ENCODE assay signal across 22 cellular contexts in genomic region chr11:111469200-111469599, GRCh38. TPM values are rescaled to one million over a fixed set of nuclear protein-coding genes. Genes with fewer than 3 reads are reported as not detected.
DNase-seq lines count a peak whose midpoint lies in the region; ATAC-seq, FAIRE-seq and TF ChIP-seq lines count a peak whose summit lies in the region.
"Had no signal": no experiment of that assay in that cellular context is flagged by ENCODE, and none has a peak within 500 bp of the region (broad histone marks: within the 10 kb centered on the region; RNA-seq: fewer than 3 reads in every experiment).

No MANE protein-coding gene starts in this region.

- no peaks in the 10 kb centered on the region for H3K4me1 Mint-ChIP-seq in GM23338
- H3K4me1 Mint-ChIP-seq: activated CD4-positive, alpha-beta T cell treated with anti-CD3 and anti-CD28 coated beads, Interleukin-2, amount 10 ng/mL, durations not matched to agents 7 days and 5 days; activated naive CD4-positive, alpha-beta T cell treated with anti-CD3 and anti-CD28 coated beads, Interleukin-2, amount 50 U/mL, for 24 hours; CD14-positive monocyte; immature natural killer cell; nephron had no signal

- in situ Hi-C loops in G401 (cut with HindIII; ENCODE audit: low sequenced_read_pairs), result no loop called here

- H3K27ac ChIP-seq in GM23338 (ENCODE audit: low read depth), result no peak overlapping the region

- FAIRE-seq in frontal cortex (lab: Jason Lieb, UNC), result no peak

- no peaks in the 10 kb centered on the region for H3K9me3 Mint-ChIP-seq in GM23338
- H3K9me3 Mint-ChIP-seq: activated CD4-positive, alpha-beta T cell treated with anti-CD3 and anti-CD28 coated beads, Interleukin-2, amount 10 ng/mL, durations not matched to agents 7 days and 5 days; activated naive CD4-positive, alpha-beta T cell treated with anti-CD3 and anti-CD28 coated beads, Interleukin-2, amount 50 U/mL, for 24 hours had no signal

- no peaks in the 10 kb centered on the region for H3K79me2 ChIP-seq in GM23338 (replicated peaks; ENCODE audit: insufficient read depth)

- no peaks in the 10 kb centered on the region for H3K27me3 Mint-ChIP-seq in GM23338 (ENCODE audit: insufficient read depth, low read depth, poor library complexity)

- H3K27me3 ChIP-seq in GM23338 (ENCODE audit: insufficient read depth), result no peaks in the 10 kb centered on the region

- peaks cover 8% of the 10 kb centered on the region; the same call in 1 of the 2 replicates for H3K9me2 ChIP-seq in GM23338 (ENCODE audit: insufficient read depth)

- ATAC-seq in GM23338 (no peak), HG02763 (IDR thresholded peaks at IDR 0.05; ENCODE audit: unreplicated experiment) (no peak)

- H3K4me2 ChIP-seq in GM23338, result no peak overlapping the region

- no peaks in the 10 kb centered on the region for H4K20me1 ChIP-seq in GM23338 (replicated peaks; ENCODE audit: insufficient read depth)

- peak overlapping the region; percentile 80; the same call in 1 of the 2 replicates for H2AFZ ChIP-seq in GM23338

- no peak overlapping the region for H3K4me3 Mint-ChIP-seq in GM23338
- H3K4me3 Mint-ChIP-seq: activated CD4-positive, alpha-beta T cell treated with anti-CD3 and anti-CD28 coated beads, Interleukin-2, amount 10 ng/mL, durations not matched to agents 7 days and 5 days; activated naive CD4-positive, alpha-beta T cell treated with anti-CD3 and anti-CD28 coated beads, Interleukin-2, amount 50 U/mL, for 24 hours; CD14-positive monocyte; immature natural killer cell; nephron had no signal

- H3K4me3 ChIP-seq in GM23338 (no peak overlapping the region), retinal pigment epithelial cell (ENCODE audit: low read length) (no peak overlapping the region)

- TF ChIP-seq CTCF in GM23338 (conservative IDR thresholded peaks at IDR 0.05; ENCODE audit: low read depth in 2 of 2), result no peak
- no peak for TF ChIP-seq CTCF in retinal pigment epithelial cell (conservative IDR thresholded peaks at IDR 0.05; ENCODE audit: low read depth, low read length)

- H3F3A ChIP-seq in GM23338 (replicated peaks; ENCODE audit: low read depth), result no peaks in the 10 kb centered on the region

- no peak overlapping the region for H3K27ac Mint-ChIP-seq in GM23338
- H3K27ac Mint-ChIP-seq: activated CD4-positive, alpha-beta T cell treated with anti-CD3 and anti-CD28 coated beads, Interleukin-2, amount 10 ng/mL, durations not matched to agents 7 days and 5 days; activated naive CD4-positive, alpha-beta T cell treated with anti-CD3 and anti-CD28 coated beads, Interleukin-2, amount 50 U/mL, for 24 hours; CD14-positive monocyte; immature natural killer cell; nephron had no signal

- no peaks in the 10 kb centered on the region for H3K36me3 ChIP-seq in GM23338 (ENCODE audit: insufficient read depth)

- no peaks in the 10 kb centered on the region for H3K4me1 ChIP-seq in GM23338 (ENCODE audit: insufficient read depth)

- DNase-seq in GM23338 (ENCODE audit: low spot score) (no peak), SK-N-DZ (ENCODE audit: low spot score) (peak; percentile 20), brain pericyte (ENCODE audit: low read depth, low spot score) (peak; percentile 50), retinal pigment epithelial cell (ENCODE audit: low read depth) (peak; percentile 30), frontal cortex (ENCODE audit: low spot score in 2 of 2) (no peak), G401 (ENCODE audit: low spot score) (no peak)
- DNase-seq: activated CD4-positive, alpha-beta T cell treated with anti-CD3 and anti-CD28 coated beads, Interleukin-2, amount 10 ng/mL, durations not matched to agents 7 days and 5 days; activated T-cell treated with anti-CD3 and anti-CD28 coated beads, Interleukin-2, amount 50 U/mL, for 1 hour; cerebellar nuclear complex; DMS79 treated with DMSO at 0.1 percent for 48 hours; HCEC 1CT; immature natural killer cell; mammary epithelial cell; NCI-H2171 treated with DMSO at 0.1 percent for 48 hours; NK-92 treated with Interleukin-12 subunit alpha and Interleukin-12 subunit beta, amount 100 ng/mL, for 24 hours; T-helper 2 cell had no signal

- H3K36me3 Mint-ChIP-seq in GM23338 (ENCODE audit: low read depth), result no peaks in the 10 kb centered on the region; the same call in 2 of the 3 replicates
- H3K36me3 Mint-ChIP-seq: activated naive CD4-positive, alpha-beta T cell treated with anti-CD3 and anti-CD28 coated beads, Interleukin-2, amount 50 U/mL, for 24 hours; CD14-positive monocyte; immature natural killer cell had no signal

TF ChIP-seq in GM23338, 12 proteins besides CTCF, POLR2A, EP300 and RAD21 (continues in another document):
- TF ChIP-seq STAT1 (IDR thresholded peaks at IDR 0.05; ENCODE audit: unreplicated experiment), result no peak
- TF ChIP-seq ZNF462 (CRISPR knock-in tag; IDR thresholded peaks at IDR 0.05), result no peak
- TF ChIP-seq EZH2phosphoT487 (IDR thresholded peaks at IDR 0.05; ENCODE audit: unreplicated experiment), result no peak
- TF ChIP-seq NANOG (IDR thresholded peaks at IDR 0.05; ENCODE audit: borderline replicate concordance), result no peak

RNA-seq across cellular contexts. Expression of gene BTG4, which starts 43.0 kb away (rescaled TPM):
- total RNA-seq in GM23338 (2014; rRNA removed; shearing (Covaris generic)), result 0.31 TPM in 1 of 2 replicates, not detected in the other
- 0.21 TPM in 1 of 2 replicates, not detected in the other for polyA plus RNA-seq in GM23338 (2016; fragmentation: Nextera tagmentation; extraction: Ambion mirVana)
- not detected in 2 replicates for polyA plus RNA-seq in SK-N-DZ (2014; cell fraction: cytosol; rRNA removed)
- not detected in 2 replicates for polyA plus RNA-seq in SK-N-DZ (2014; cell fraction: nucleus; rRNA removed)
- total RNA-seq in frontal cortex, result not detected
- total RNA-seq in G401 (2014; rRNA removed; shearing (Covaris generic)), result 1.4 and 8.1 TPM in 2 replicates
- total RNA-seq: activated CD4-positive, alpha-beta T cell treated with anti-CD3 and anti-CD28 coated beads, Interleukin-2, amount 10 ng/mL, durations not matched to agents 7 days and 5 days; glomerular endothelial cell; mammary epithelial cell; temporal lobe had no signal
- polyA plus RNA-seq: CD14-positive monocyte, immature natural killer cell had no signal

RNA-seq across cellular contexts. Expression of gene HOATZ, which starts 45.4 kb away (rescaled TPM):
- not detected in 2 replicates for total RNA-seq in GM23338 (2014; rRNA removed; shearing (Covaris generic))
- polyA plus RNA-seq in GM23338 (2016; fragmentation: Nextera tagmentation; extraction: Ambion mirVana), result not detected in 2 replicates
- not detected in 2 replicates for polyA plus RNA-seq in SK-N-DZ (2014; cell fraction: cytosol; rRNA removed)
- not detected in 2 replicates for polyA plus RNA-seq in SK-N-DZ (2014; cell fraction: nucleus; rRNA removed)
- not detected for total RNA-seq in frontal cortex
- total RNA-seq in G401 (2014; rRNA removed; shearing (Covaris generic)), result 6.8 and 10.7 TPM in 2 replicates
- total RNA-seq: activated CD4-positive, alpha-beta T cell treated with anti-CD3 and anti-CD28 coated beads, Interleukin-2, amount 10 ng/mL, durations not matched to agents 7 days and 5 days; glomerular endothelial cell; mammary epithelial cell had no signal
- polyA plus RNA-seq: CD14-positive monocyte, immature natural killer cell, mammary epithelial cell had no signal

Comparison
In these comparisons a context has a peak if more than half of its experiments do, and no peak if none do; other contexts are left out.
1. DNase-seq: peak in SK-N-DZ (single experiment), brain pericyte (single experiment) and retinal pigment epithelial cell (single experiment); none in GM23338 (single experiment), frontal cortex (0 of 2) and G401 (single experiment).